ENCODE assay signal across 30 cellular contexts in genomic region chr7:40393660-40394059, GRCh38.
"Had no signal": no experiment of that assay in that cellular context is flagged by ENCODE, and none has a peak within 500 bp of the region (broad histone marks: within the 10 kb centered on the region; RNA-seq: fewer than 3 reads in every experiment).

No MANE protein-coding gene starts in this region.

- H3K4me3 Mint-ChIP-seq: activated B cell treated with CpG ODN at 0.5 μM for 24 hours; activated CD8-positive, alpha-beta T cell treated with anti-CD3 and anti-CD28 coated beads for 36 hours; activated naive CD8-positive, alpha-beta T cell; activated T-cell treated with anti-CD3 and anti-CD28 coated beads, Interleukin-2, amount 50 U/mL, for 72 hours; natural killer cell; neural progenitor cell; stimulated activated memory B cell treated with anti-CD40 and anti-IgM and Interleukin-4, amounts not matched to agents 10 μg/mL and 1 μg/mL and 100 μg/mL, for 72 hours had no signal

- H3K36me3 ChIP-seq: colonic mucosa, esophagus squamous epithelium, left lung, lower lobe of right lung, neural progenitor cell, right atrium auricular region, stomach, thyroid gland, upper lobe of left lung, vagina had no signal

- H2AFZ ChIP-seq: neural progenitor cell, parathyroid adenoma had no signal

- H3K4me2 ChIP-seq: neural progenitor cell, smooth muscle cell had no signal

- H3K4me1 Mint-ChIP-seq: activated B cell treated with CpG ODN at 0.5 μM for 24 hours; natural killer cell; neural progenitor cell; stimulated activated memory B cell treated with anti-CD40 and anti-IgM and Interleukin-4, amounts not matched to agents 10 μg/mL and 1 μg/mL and 100 μg/mL, for 72 hours had no signal

- H3K27me3 Mint-ChIP-seq: activated CD8-positive, alpha-beta T cell treated with anti-CD3 and anti-CD28 coated beads for 36 hours; activated naive CD8-positive, alpha-beta T cell; stimulated activated memory B cell treated with anti-CD40 and anti-IgM and Interleukin-4, amounts not matched to agents 10 μg/mL and 1 μg/mL and 100 μg/mL, for 72 hours had no signal

- DNase-seq: activated B cell treated with CpG ODN at 0.5 μM for 24 hours; activated CD4-positive, alpha-beta T cell treated with anti-CD3 and anti-CD28 coated beads, Interleukin-2, amount 50 U/mL, for 1 hour; activated CD8-positive, alpha-beta T cell treated with anti-CD3 and anti-CD28 coated beads for 36 hours; activated effector memory CD4-positive, alpha-beta T cell treated with Interleukin-2 at 50 U/mL for 16 hours; activated naive CD4-positive, alpha-beta T cell treated with Interleukin-2 at 50 U/mL for 16 hours; activated T-cell treated with anti-CD3 and anti-CD28 coated beads, Interleukin-2, amount 50 U/mL, for 72 hours; anterior cingulate cortex; colonic mucosa; effector CD8-positive, alpha-beta T cell; esophagus squamous epithelium; foreskin melanocyte; left lung; lower lobe of right lung; mesenchymal stem cell; natural killer cell; occipital lobe; stimulated activated CD4-positive, alpha-beta T cell treated with anti-CD3 and anti-CD28 coated beads, Interleukin-1b, Interleukin-23, amount 100 ng/mL, for 48 hours; stimulated activated CD4-positive, alpha-beta T cell treated with anti-CD3 and anti-CD28 coated beads, Interleukin-4, amount 100 ng/mL, for 4 hours; stimulated activated CD8-positive, alpha-beta memory T cell treated with anti-CD3 and anti-CD28 coated beads, Interleukin-4, amount 100 ng/mL, for 48 hours; stomach; thyroid gland; upper lobe of left lung had no signal

- H3K4me3 ChIP-seq: colonic mucosa, esophagus squamous epithelium, left lung, lower lobe of right lung, neural progenitor cell, right atrium auricular region, smooth muscle cell, stomach, thyroid gland, upper lobe of left lung, vagina had no signal

- H3K9me3 Mint-ChIP-seq: activated B cell treated with CpG ODN at 0.5 μM for 24 hours; activated T-cell treated with anti-CD3 and anti-CD28 coated beads, Interleukin-2, amount 50 U/mL, for 72 hours; natural killer cell; neural progenitor cell; stimulated activated memory B cell treated with anti-CD40 and anti-IgM and Interleukin-4, amounts not matched to agents 10 μg/mL and 1 μg/mL and 100 μg/mL, for 72 hours had no signal

- ATAC-seq: activated CD8-positive, alpha-beta T cell treated with anti-CD3 and anti-CD28 coated beads for 36 hours; activated T-cell treated with anti-CD3 and anti-CD28 coated beads, Interleukin-2, amount 50 U/mL, for 72 hours; left lung; lower lobe of right lung; natural killer cell had no signal

- H3K27ac ChIP-seq: colonic mucosa, epithelial cell of prostate, esophagus squamous epithelium, left lung, lower lobe of right lung, neural progenitor cell, parathyroid adenoma, right atrium auricular region, stomach, thyroid gland, upper lobe of left lung, vagina had no signal

- H3K4me1 ChIP-seq: colonic mucosa, esophagus squamous epithelium, left lung, lower lobe of right lung, neural progenitor cell, parathyroid adenoma, right atrium auricular region, stomach, thyroid gland, upper lobe of left lung, vagina had no signal

- H3K27ac Mint-ChIP-seq: activated B cell treated with CpG ODN at 0.5 μM for 24 hours; activated CD8-positive, alpha-beta T cell treated with anti-CD3 and anti-CD28 coated beads for 36 hours; activated naive CD8-positive, alpha-beta T cell; activated T-cell treated with anti-CD3 and anti-CD28 coated beads, Interleukin-2, amount 50 U/mL, for 72 hours; natural killer cell; neural progenitor cell; stimulated activated memory B cell treated with anti-CD40 and anti-IgM and Interleukin-4, amounts not matched to agents 10 μg/mL and 1 μg/mL and 100 μg/mL, for 72 hours had no signal

- H3K9me3 ChIP-seq: colonic mucosa, esophagus squamous epithelium, left lung, lower lobe of right lung, right atrium auricular region, stomach, thyroid gland, upper lobe of left lung, vagina had no signal

- H3K79me2 ChIP-seq: parathyroid adenoma had no signal

- H3K36me3 Mint-ChIP-seq: activated naive CD8-positive, alpha-beta T cell; natural killer cell; neural progenitor cell; stimulated activated memory B cell treated with anti-CD40 and anti-IgM and Interleukin-4, amounts not matched to agents 10 μg/mL and 1 μg/mL and 100 μg/mL, for 72 hours had no signal
